ENCODE assay signal across 11 cellular contexts in the genomic region with DNA sequence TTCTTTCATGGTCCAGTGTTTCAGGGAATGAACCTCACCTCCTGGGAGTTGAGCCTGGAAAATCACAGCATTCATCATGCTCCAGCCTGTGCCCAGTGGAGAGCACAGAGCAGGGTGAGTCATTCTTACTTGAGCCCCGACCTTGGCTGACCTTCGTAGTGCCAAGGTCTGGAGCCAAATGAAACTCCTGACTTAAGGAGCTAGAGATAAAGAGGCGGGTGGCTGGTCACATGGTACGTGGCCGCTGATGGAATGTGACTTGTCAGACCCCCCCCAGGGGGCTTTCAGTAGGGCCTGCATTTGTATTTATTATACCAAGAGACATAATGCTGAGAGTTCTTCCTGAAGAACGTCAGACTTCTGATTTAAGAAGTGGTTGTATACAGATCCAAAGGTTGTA. TPM values are rescaled to one million over a fixed set of nuclear protein-coding genes. Genes with fewer than 3 reads are reported as not detected.
DNase-seq lines count a peak whose midpoint lies in the region; ATAC-seq, FAIRE-seq and TF ChIP-seq lines count a peak whose summit lies in the region.
"Had no signal": no experiment of that assay in that cellular context is flagged by ENCODE, and none has a peak within 500 bp of the region (broad histone marks: within the 10 kb centered on the region; RNA-seq: fewer than 3 reads in every experiment).

No MANE protein-coding gene starts in this region.

- peak; percentile 97 for FAIRE-seq in H54 (lab: Jason Lieb, UNC)
- FAIRE-seq in bronchial epithelial cell (lab: Jason Lieb, UNC): no peak

- intact Hi-C loops in right cardiac atrium (cut with DNase I): no loop called here

- no peaks in the 10 kb centered on the region for H3K36me3 ChIP-seq in bronchial epithelial cell (ENCODE audit: control insufficient read depth, insufficient read depth, low read length)
- no peaks in the 10 kb centered on the region for H3K36me3 ChIP-seq in H7 (replicated peaks; ENCODE audit: control insufficient read depth, insufficient read depth, low read length)

- no peaks in the 10 kb centered on the region for H3K9me3 ChIP-seq in right cardiac atrium (ENCODE audit: control insufficient read depth, low read length)

- no peak overlapping the region for H3K27ac ChIP-seq in right cardiac atrium (ENCODE audit: low read length)

- no peak for TF ChIP-seq POLR2A in H54 (IDR thresholded peaks at IDR 0.05; ENCODE audit: low read depth, low read length)

- no peaks in the 10 kb centered on the region for H3K27me3 ChIP-seq in bronchial epithelial cell (ENCODE audit: control insufficient read depth, insufficient read depth, low read length)
- H3K27me3 ChIP-seq in right cardiac atrium (ENCODE audit: control insufficient read depth, insufficient read depth): no peaks in the 10 kb centered on the region
- no peaks in the 10 kb centered on the region for H3K27me3 ChIP-seq in H7 (ENCODE audit: control insufficient read depth, insufficient read depth, low read length)

- DNase-seq in H54 (ENCODE audit: insufficient read length, low spot score): no peak
- DNase-seq in bronchial epithelial cell (ENCODE audit: low read depth): peak; percentile 4
- DNase-seq in right cardiac atrium: peak; percentile 55 to 74 (median 73)
- DNase-seq in retina: peak; percentile 42
- DNase-seq in epidermal melanocyte (ENCODE audit: insufficient read length, low spot score): no peak
- DNase-seq in H7: no peak
- DNase-seq in HK-2 (ENCODE audit: unreplicated experiment): no peak
- DNase-seq: activated CD4-positive, alpha-beta T cell treated with anti-CD3 and anti-CD28 coated beads, Interleukin-2, amount 10 ng/mL, durations not matched to agents 7 days and 5 days; immature natural killer cell; NCI-H187 had no signal

- no peaks in the 10 kb centered on the region for H3K4me1 ChIP-seq in right cardiac atrium (ENCODE audit: control insufficient read depth, insufficient read depth, low read length)

- ATAC-seq in right cardiac atrium: peak; percentile 93 to 96
- no peak for ATAC-seq in GM21825 (IDR thresholded peaks at IDR 0.05; ENCODE audit: unreplicated experiment)

- WGBS in right cardiac atrium: 13% methylated on average over 6 of the region's 6 CpGs

- H3K4me3 ChIP-seq in bronchial epithelial cell (ENCODE audit: low read depth, low read length) (no peak overlapping the region), right cardiac atrium (ENCODE audit: low read length) (no peak overlapping the region), H7 (ENCODE audit: insufficient read depth, low read depth, low read length) (no peak overlapping the region)

- TF ChIP-seq CTCF in bronchial epithelial cell (IDR thresholded peaks at IDR 0.05; ENCODE audit: insufficient read depth, low read length, severe bottlenecking): no peak

RNA-seq across cellular contexts. Expression of gene PIP5K1B, which starts 15.0 kb away (rescaled TPM):
- total RNA-seq in bronchial epithelial cell: 2.9 and 5.9 TPM in 2 replicates
- 10 to 100 TPM; 38.1 to 81.5 (median 70.0) TPM for total RNA-seq in right cardiac atrium
- polyA plus RNA-seq in right cardiac atrium: 37.8 TPM
- 1.8 and 2.4 TPM in 2 replicates for total RNA-seq in H7 (2014; rRNA removed; shearing (Covaris generic))
- polyA plus RNA-seq: immature natural killer cell had no signal

Comparison
In these comparisons a context has a peak if more than half of its experiments do, and no peak if none do; other contexts are left out.
1. DNase-seq: peak in bronchial epithelial cell (single experiment), right cardiac atrium (3 of 3) and retina (single experiment); none in H54 (single experiment), epidermal melanocyte (single experiment), H7 (single experiment) and HK-2 (single experiment).